Comparison of ENCODE assay signal across 10 cellular contexts in genomic region chr9:116153765-116154333, GRCh38. TPM values are rescaled to one million over a fixed set of nuclear protein-coding genes. Genes with fewer than 3 reads are reported as not detected.
A peak's percentile ranks its signal among the peaks of the same experiment; 100 is the strongest.
DNase-seq lines count a peak whose midpoint lies in the region; ATAC-seq and TF ChIP-seq lines count a peak whose summit lies in the region.
"Had no signal": no experiment of that assay in that cellular context is flagged by ENCODE, and none has a peak within 500 bp of the region (broad histone marks: within the 10 kb centered on the region; RNA-seq: fewer than 3 reads in every experiment).

A gene with protein sequence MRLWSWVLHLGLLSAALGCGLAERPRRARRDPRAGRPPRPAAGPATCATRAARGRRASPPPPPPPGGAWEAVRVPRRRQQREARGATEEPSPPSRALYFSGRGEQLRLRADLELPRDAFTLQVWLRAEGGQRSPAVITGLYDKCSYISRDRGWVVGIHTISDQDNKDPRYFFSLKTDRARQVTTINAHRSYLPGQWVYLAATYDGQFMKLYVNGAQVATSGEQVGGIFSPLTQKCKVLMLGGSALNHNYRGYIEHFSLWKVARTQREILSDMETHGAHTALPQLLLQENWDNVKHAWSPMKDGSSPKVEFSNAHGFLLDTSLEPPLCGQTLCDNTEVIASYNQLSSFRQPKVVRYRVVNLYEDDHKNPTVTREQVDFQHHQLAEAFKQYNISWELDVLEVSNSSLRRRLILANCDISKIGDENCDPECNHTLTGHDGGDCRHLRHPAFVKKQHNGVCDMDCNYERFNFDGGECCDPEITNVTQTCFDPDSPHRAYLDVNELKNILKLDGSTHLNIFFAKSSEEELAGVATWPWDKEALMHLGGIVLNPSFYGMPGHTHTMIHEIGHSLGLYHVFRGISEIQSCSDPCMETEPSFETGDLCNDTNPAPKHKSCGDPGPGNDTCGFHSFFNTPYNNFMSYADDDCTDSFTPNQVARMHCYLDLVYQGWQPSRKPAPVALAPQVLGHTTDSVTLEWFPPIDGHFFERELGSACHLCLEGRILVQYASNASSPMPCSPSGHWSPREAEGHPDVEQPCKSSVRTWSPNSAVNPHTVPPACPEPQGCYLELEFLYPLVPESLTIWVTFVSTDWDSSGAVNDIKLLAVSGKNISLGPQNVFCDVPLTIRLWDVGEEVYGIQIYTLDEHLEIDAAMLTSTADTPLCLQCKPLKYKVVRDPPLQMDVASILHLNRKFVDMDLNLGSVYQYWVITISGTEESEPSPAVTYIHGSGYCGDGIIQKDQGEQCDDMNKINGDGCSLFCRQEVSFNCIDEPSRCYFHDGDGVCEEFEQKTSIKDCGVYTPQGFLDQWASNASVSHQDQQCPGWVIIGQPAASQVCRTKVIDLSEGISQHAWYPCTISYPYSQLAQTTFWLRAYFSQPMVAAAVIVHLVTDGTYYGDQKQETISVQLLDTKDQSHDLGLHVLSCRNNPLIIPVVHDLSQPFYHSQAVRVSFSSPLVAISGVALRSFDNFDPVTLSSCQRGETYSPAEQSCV (N-terminal part only) (plus strand): TSS chr9:116153791. CDS start chr9:116154173, 382 bp downstream.

- H3K79me2 ChIP-seq in neural progenitor cell (ENCODE audit: low read depth) = no peaks in the 10 kb centered on the region

- H3K27ac ChIP-seq in Panc1 (ENCODE audit: low read length) (no peak within 1 kb of the TSS), neural progenitor cell (no peak within 1 kb of the TSS), substantia nigra (ENCODE audit: low read depth, low read length, poor library complexity, severe bottlenecking) (no peak within 1 kb of the TSS)

- in situ Hi-C loops in Panc1 (cut with HindIII; ENCODE audit: low pct_unique_long_range_greater_than_20kb, low sequenced_read_pairs) = no loop called here

- H3K9ac ChIP-seq in neural progenitor cell = no peak within 1 kb of the TSS

- no peak within 1 kb of the TSS for H2AFZ ChIP-seq in neural progenitor cell (replicated peaks)

- no peak for TF ChIP-seq CTCF in AG04449 (IDR thresholded peaks at IDR 0.05; ENCODE audit: insufficient read depth, low read length, missing control alignments)
- no peak for TF ChIP-seq CTCF in Panc1 (IDR thresholded peaks at IDR 0.05)
- no peak for TF ChIP-seq CTCF in fibroblast of the aortic adventitia (IDR thresholded peaks at IDR 0.05; ENCODE audit: insufficient read depth, low read length)
- TF ChIP-seq CTCF in neural progenitor cell (IDR thresholded peaks at IDR 0.05) = no peak
- no peak for TF ChIP-seq CTCF in GM20000 (IDR thresholded peaks at IDR 0.05; ENCODE audit: extremely low read depth, missing control alignments)

- H3K27me3 ChIP-seq in Panc1 (ENCODE audit: control insufficient read depth, insufficient read depth, low read length) (peaks cover 2% of the 10 kb centered on the region; the same call in 1 of the 2 replicates), neural progenitor cell (peaks cover 61% of the 10 kb centered on the region)

- H3F3A ChIP-seq in neural progenitor cell (ENCODE audit: low read depth) = peaks cover 44% of the 10 kb centered on the region

- ATAC-seq in Panc1 = peak; percentile 51; the same call in 1 of the 2 replicates
- ATAC-seq in HG02759 (IDR thresholded peaks at IDR 0.05; ENCODE audit: unreplicated experiment) = no peak

- peaks cover 34% of the 10 kb centered on the region for H4K20me1 ChIP-seq in neural progenitor cell (ENCODE audit: low read depth)

- H3K36me3 Mint-ChIP-seq in neural progenitor cell = no peaks in the 10 kb centered on the region

- CTCF ChIA-PET in AG04449 (lab: Yijun Ruan, JAX) = interaction anchor here (0.6 to 6.0 kb wide), 8 partner anchors 10 to 561 kb away, joined by 3 to 63 read pairs (median 6); no protein-coding TSS in a partner anchor
- CTCF ChIA-PET in Panc1 (lab: Charles Lee) = interaction anchor here (0.7 kb wide), 1 partner anchor 262 kb away, joined by 3 read pairs; no protein-coding TSS in a partner anchor

- intact Hi-C loops in Panc1 (cut with micrococcal nuclease; ENCODE audit: unreplicated experiment) = loop anchor here (5.0 to 10.0 kb wide), 4 partner anchors 269 to 559 kb away; no protein-coding TSS in a partner anchor

- no peaks in the 10 kb centered on the region for H3K36me3 ChIP-seq in Panc1 (ENCODE audit: control insufficient read depth, insufficient read depth, low read length)
- H3K36me3 ChIP-seq in neural progenitor cell = no peaks in the 10 kb centered on the region

- BruUV-seq in Panc1 (replicated peaks; lab: Mats Ljungman, UMichigan) = no TSS peak

- H3K4me1 ChIP-seq in Panc1 (ENCODE audit: control insufficient read depth, insufficient read depth, low read length) (peaks cover 3% of the 10 kb centered on the region; the same call in 1 of the 2 replicates), neural progenitor cell (peaks cover 40% of the 10 kb centered on the region)

- H3K4me3 Mint-ChIP-seq in neural progenitor cell = peak within 1 kb of the TSS; percentile 93

- POLR2A ChIA-PET in AG04449 (lab: Yijun Ruan, JAX) = interaction anchor here (0.6 to 1.4 kb wide), 7 partner anchors 37 to 558 kb away, joined by 3 to 7 read pairs (median 3); no protein-coding TSS in a partner anchor
- POLR2A ChIA-PET in Panc1 (lab: Charles Lee) = no interaction called here

- H3K4me3 ChIP-seq in AG04449 (ENCODE audit: low read depth, low read length) = peak within 1 kb of the TSS; percentile 87
- H3K4me3 ChIP-seq in Panc1 (ENCODE audit: low read depth in 2 of 2, low read length in 2 of 2) = peak within 1 kb of the TSS; percentile 42 to 50
- H3K4me3 ChIP-seq in fibroblast of the aortic adventitia (ENCODE audit: low read depth, low read length) = peak within 1 kb of the TSS; percentile 89
- H3K4me3 ChIP-seq in neural progenitor cell = peak within 1 kb of the TSS; percentile 60

- DNase-seq in AG04449 (ENCODE audit: low read depth, low spot score) = no peak
- no peak for DNase-seq in Panc1 (ENCODE audit: low read depth, low spot score)
- DNase-seq in fibroblast of the aortic adventitia (ENCODE audit: low read depth) = no peak
- DNase-seq in neural progenitor cell (ENCODE audit: low spot score) = no peak
- no peak for DNase-seq in activated gamma-delta T cell (lab: John Stamatoyannopoulos, UW)
- DNase-seq in substantia nigra (lab: John Stamatoyannopoulos, UW) = no peak
- DNase-seq in GM20000 (ENCODE audit: low spot score) = no peak
- DNase-seq: NCI-H1092 had no signal

- H3K27ac Mint-ChIP-seq in neural progenitor cell = peak within 1 kb of the TSS; percentile 70

- H3K27me3 Mint-ChIP-seq in neural progenitor cell (ENCODE audit: insufficient read depth, low read depth) = peaks cover 26% of the 10 kb centered on the region

- no peaks in the 10 kb centered on the region for H3K9me3 Mint-ChIP-seq in neural progenitor cell

- no peaks in the 10 kb centered on the region for H3K9me3 ChIP-seq in Panc1 (ENCODE audit: control insufficient read depth, insufficient read depth, low read depth, low read length)
- H3K9me3 ChIP-seq in neural progenitor cell (ENCODE audit: low read depth) = no peaks in the 10 kb centered on the region

- peaks cover 46% of the 10 kb centered on the region for H3K4me1 Mint-ChIP-seq in neural progenitor cell

- peak within 1 kb of the TSS; percentile 95 for H3K4me2 ChIP-seq in neural progenitor cell

RNA-seq across cellular contexts. Expression of the gene that starts here (rescaled TPM):
- 1.2 TPM for total RNA-seq in Panc1 (2021; ENCODE audit: unreplicated experiment)
- 0.47 TPM for polyA plus RNA-seq in Panc1 (2012; ENCODE audit: insufficient read length)
- 12.3 and 80.5 TPM in 2 replicates for total RNA-seq in fibroblast of the aortic adventitia (ENCODE audit: low replicate concordance)
- total RNA-seq in neural progenitor cell (ENCODE audit: low replicate concordance) = 0.15 and 0.65 TPM in 2 replicates
- total RNA-seq: activated CD8-positive, alpha-beta memory T cell treated with anti-CD3 and anti-CD28 coated beads for 36 hours had no signal
